23 cellular contexts compared by ENCODE assay signal in the genomic region with DNA sequence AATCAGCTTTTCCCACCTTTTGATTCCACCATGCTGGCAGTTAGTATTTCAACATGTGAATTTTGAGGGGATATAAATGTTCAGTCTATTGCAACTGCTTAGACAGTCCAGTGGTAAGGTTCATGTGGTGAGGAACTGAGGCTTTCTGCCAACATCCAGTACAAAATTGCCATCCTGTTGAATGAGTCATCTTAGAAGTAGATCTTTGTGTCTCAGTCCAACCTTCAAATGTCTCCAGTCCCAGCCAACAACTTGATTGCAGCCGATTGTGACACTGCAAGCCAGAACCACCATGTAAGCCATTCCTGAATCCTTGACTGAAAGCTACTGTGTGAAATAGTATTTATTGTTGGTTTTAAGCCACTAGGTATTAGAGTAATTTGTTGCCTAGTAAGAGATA.
A peak's percentile ranks its signal among the peaks of the same experiment; 100 is the strongest.
DNase-seq lines count a peak whose midpoint lies in the region; ATAC-seq, FAIRE-seq and TF ChIP-seq lines count a peak whose summit lies in the region.
"Had no signal": no experiment of that assay in that cellular context is flagged by ENCODE, and none has a peak within 500 bp of the region (broad histone marks: within the 10 kb centered on the region; RNA-seq: fewer than 3 reads in every experiment).

No MANE protein-coding gene starts in this region.

- CTCF ChIA-PET in RWPE1 (lab: Yijun Ruan, JAX), result no interaction called here

- H3K9ac ChIP-seq in trophoblast cell (ENCODE audit: low read length), result no peak overlapping the region

- H3K23ac ChIP-seq in trophoblast cell (ENCODE audit: low read length), result peak overlapping the region; percentile 80

- POLR2A ChIA-PET in RWPE1 (lab: Yijun Ruan, JAX; ENCODE audit: low non-redundant PET), result no interaction called here

- no peak overlapping the region for H3K18ac ChIP-seq in trophoblast cell (ENCODE audit: low read length)

- H3K79me1 ChIP-seq in trophoblast cell (ENCODE audit: low read length), result no peaks in the 10 kb centered on the region

- no peak overlapping the region for H2AFZ ChIP-seq in trophoblast cell (ENCODE audit: insufficient read depth, low read length, poor library complexity)

- no peak overlapping the region for H3K4me3 ChIP-seq in epithelial cell of proximal tubule (ENCODE audit: low read depth, low read length)
- no peak overlapping the region for H3K4me3 ChIP-seq in trophoblast cell (ENCODE audit: low read depth, low read length)
- no peak overlapping the region for H3K4me3 ChIP-seq in prostate gland
- H3K4me3 ChIP-seq: lung had no signal

- H3K14ac ChIP-seq in trophoblast cell (ENCODE audit: low read length), result no peak overlapping the region

- no peak overlapping the region for H2BK120ac ChIP-seq in trophoblast cell (ENCODE audit: insufficient read depth, low read length, poor library complexity)

- no peaks in the 10 kb centered on the region for H3K79me2 ChIP-seq in trophoblast cell (ENCODE audit: control insufficient read depth, insufficient read depth, low read length, poor library complexity)

- H3K4ac ChIP-seq in trophoblast cell (ENCODE audit: low read depth, low read length), result no peak overlapping the region

- peak; percentile 98 for FAIRE-seq in H54 (lab: Jason Lieb, UNC)

- no peak overlapping the region for H2BK12ac ChIP-seq in trophoblast cell (ENCODE audit: low read length)

- ATAC-seq in esophagus mucosa, result no peak

- DNase-seq in H54 (ENCODE audit: insufficient read length, low spot score), result no peak
- peak; percentile 10 for DNase-seq in RWPE1 (ENCODE audit: low spot score)
- peak; percentile 63 for DNase-seq in epithelial cell of proximal tubule (ENCODE audit: low read depth)
- no peak for DNase-seq in trophoblast cell
- no peak for DNase-seq in AG08395 (ENCODE audit: low spot score)
- DNase-seq in prostate gland (ENCODE audit: low spot score), result no peak
- DNase-seq in activated CD4-positive, alpha-beta T cell treated with anti-CD3 and anti-CD28 coated beads for 48 hours, result no peak
- DNase-seq: activated CD4-positive, alpha-beta T cell treated with anti-CD3 and anti-CD28 coated beads for 4 hours; activated naive CD4-positive, alpha-beta T cell treated with anti-CD3 and anti-CD28 coated beads, Interleukin-2, amount 50 U/mL, for 16 hours; aorta; effector memory CD4-positive, alpha-beta T cell; GDM1; HFFc6; immature natural killer cell; NCI-H2081 treated with DMSO at 0.1 percent for 48 hours; NCI-H524; retina; RPMI8226; stimulated activated CD4-positive, alpha-beta T cell treated with anti-CD3 and anti-CD28 coated beads, Interleukin-15, amount 100 ng/mL, for 24 hours; substantia nigra had no signal

- no peak overlapping the region for H4K91ac ChIP-seq in trophoblast cell (ENCODE audit: low read depth, low read length)

- H3K4me2 ChIP-seq in trophoblast cell (ENCODE audit: low read length), result peak overlapping the region; percentile 9

- H4K12ac ChIP-seq in trophoblast cell (ENCODE audit: low read depth, low read length), result no peak overlapping the region

- TF ChIP-seq CTCF in RWPE1 (conservative IDR thresholded peaks at IDR 0.05; ENCODE audit: low read depth), result no peak
- TF ChIP-seq CTCF in epithelial cell of proximal tubule (conservative IDR thresholded peaks at IDR 0.05; ENCODE audit: low read depth, low read length), result no peak
- no peak for TF ChIP-seq CTCF in prostate gland (IDR thresholded peaks at IDR 0.05)

- H4K8ac ChIP-seq in trophoblast cell (ENCODE audit: low read depth, low read length), result no peak overlapping the region

- peaks cover 3% of the 10 kb centered on the region for H3K9me3 ChIP-seq in trophoblast cell (ENCODE audit: insufficient read depth, low read depth, low read length)
- H3K9me3 ChIP-seq in prostate gland, result no peaks in the 10 kb centered on the region

- H2AK5ac ChIP-seq in trophoblast cell (ENCODE audit: low read length), result no peak overlapping the region

- no CpG with 5 or more reads among the region's 1 CpG for WGBS in trophoblast cell (ENCODE audit: extremely low coverage, insufficient coverage, insufficient read length)
- 48% methylated on average over 1 of the region's 1 CpG for WGBS in prostate gland

- intact Hi-C loops in prostate gland (cut with DNase I), result no loop called here

- H2BK5ac ChIP-seq in trophoblast cell (ENCODE audit: low read depth, low read length, poor library complexity), result no peak overlapping the region

- no peaks in the 10 kb centered on the region for H3K4me1 ChIP-seq in trophoblast cell (ENCODE audit: control insufficient read depth in 1 of 2, insufficient read depth in 2 of 2, low read length in 2 of 2)
- no peaks in the 10 kb centered on the region for H3K4me1 ChIP-seq in prostate gland (replicated peaks)

- H3K36me3 ChIP-seq in trophoblast cell (ENCODE audit: control insufficient read depth in 1 of 2, insufficient read depth in 2 of 2, low read length in 2 of 2) (no peaks in the 10 kb centered on the region), prostate gland (no peaks in the 10 kb centered on the region)

- TF ChIP-seq POLR2A in H54 (IDR thresholded peaks at IDR 0.05; ENCODE audit: low read depth, low read length) (no peak), prostate gland (IDR thresholded peaks at IDR 0.05) (no peak)

- H3K27ac ChIP-seq in RWPE1 (no peak overlapping the region), trophoblast cell (ENCODE audit: low read depth, low read length) (no peak overlapping the region), prostate gland (no peak overlapping the region)
- H3K27ac ChIP-seq: C4-2B had no signal

- no peaks in the 10 kb centered on the region for H3K27me3 ChIP-seq in trophoblast cell (ENCODE audit: insufficient read depth, low read length)
- no peaks in the 10 kb centered on the region for H3K27me3 ChIP-seq in prostate gland (replicated peaks; ENCODE audit: insufficient read depth)

Comparison
In these comparisons a context has a peak if more than half of its experiments do, and no peak if none do; other contexts are left out.
1. DNase-seq: peak in RWPE1 (single experiment) and epithelial cell of proximal tubule (single experiment); none in H54 (single experiment), trophoblast cell (0 of 2), AG08395 (single experiment), prostate gland (single experiment) and activated CD4-positive, alpha-beta T cell treated with anti-CD3 and anti-CD28 coated beads for 48 hours (single experiment).